In genomic region chr1:61724721-61725694, GRCh38 we compare ENCODE assay signal across 1 cellular context.
TF ChIP-seq lines count a peak whose summit lies in the region.

Gene TM2D1 (minus strand): TSS chr1:61725141. CDS start chr1:61725120, 21 bp downstream.

TF ChIP-seq in K562, 482 proteins besides CTCF, POLR2A, EP300 and RAD21 (continued from another document and continues in another):
- TF ChIP-seq TSHZ1 (CRISPR knock-in tag; IDR thresholded peaks at IDR 0.05) (no peak), HMBOX1 (IDR thresholded peaks at IDR 0.05) (no peak; the same call in 1 of the 2 replicates), ADNP (tag; IDR thresholded peaks at IDR 0.05) (no peak), USF1 (CRISPR knock-in tag; IDR thresholded peaks at IDR 0.05) (no peak), E2F5 (CRISPR knock-in tag; IDR thresholded peaks at IDR 0.05) (no peak), HDGF (IDR thresholded peaks at IDR 0.05) (no peak), POLR2G (IDR thresholded peaks at IDR 0.05; ENCODE audit: low read depth, low read length) (peak; percentile 99), HDAC8 (tag; IDR thresholded peaks at IDR 0.05) (peak; percentile 71; the same call in 1 of the 2 replicates), NONO (IDR thresholded peaks at IDR 0.05; ENCODE audit: low read depth in 2 of 2, low read length in 1 of 2) (peak in 1 of 2 experiments; percentile 57; a peak in 1 of 4 replicates), ZNF318 (IDR thresholded peaks at IDR 0.05; ENCODE audit: borderline replicate concordance in 1 of 2, low read depth in 1 of 2) (no peak; a peak in 1 of 4 replicates), ZZZ3 (IDR thresholded peaks at IDR 0.05) (no peak), CGGBP1 (CRISPR knock-in tag; IDR thresholded peaks at IDR 0.05) (no peak; the same call in 1 of the 2 replicates), PURB (CRISPR knock-in tag; IDR thresholded peaks at IDR 0.05; ENCODE audit: low read depth) (no peak), NR2C2 (CRISPR knock-in tag; IDR thresholded peaks at IDR 0.05) (no peak), NR2C2 (tag; IDR thresholded peaks at IDR 0.05) (peak; percentile 84), LCOR (CRISPR knock-in tag; IDR thresholded peaks at IDR 0.05) (peak; percentile 81), BRF1 (IDR thresholded peaks at IDR 0.05; ENCODE audit: borderline replicate concordance, extremely low read depth, insufficient read length) (no peak), SMARCA5 (IDR thresholded peaks at IDR 0.05) (no peak), MXD1 (CRISPR knock-in tag; IDR thresholded peaks at IDR 0.05; ENCODE audit: borderline replicate concordance, poor library complexity, severe bottlenecking) (no peak), MLX (CRISPR knock-in tag; conservative IDR thresholded peaks at IDR 0.05) (0 out of 4 replicates have a peak, but pooled peaks of 1 of the 2 experiments have one; percentile 60), EZH2 (IDR thresholded peaks at IDR 0.05; ENCODE audit: borderline replicate concordance, low read depth, low read length) (no peak), ZBTB17 (CRISPR knock-in tag; IDR thresholded peaks at IDR 0.05) (no peak; the same call in 1 of the 2 replicates), RFX1 (IDR thresholded peaks at IDR 0.05) (no peak), ZKSCAN8 (CRISPR knock-in tag; IDR thresholded peaks at IDR 0.05) (no peak), MYNN (IDR thresholded peaks at IDR 0.05) (no peak), MYNN (CRISPR knock-in tag; IDR thresholded peaks at IDR 0.05) (no peak), HNRNPK (IDR thresholded peaks at IDR 0.05; ENCODE audit: low read depth, low read length, poor library complexity, severe bottlenecking) (no peak), RBM17 (IDR thresholded peaks at IDR 0.05; ENCODE audit: borderline replicate concordance, low read depth, low read length) (no peak), THRA (IDR thresholded peaks at IDR 0.05) (no peak), KLF6 (CRISPR knock-in tag; IDR thresholded peaks at IDR 0.05; ENCODE audit: borderline replicate concordance) (peak; percentile 47; the same call in 1 of the 2 replicates), LARP7 (IDR thresholded peaks at IDR 0.05) (no peak), POLR2B (IDR thresholded peaks at IDR 0.05; ENCODE audit: low read depth, partially characterized antibody) (peak; percentile 95), TRIM28 (IDR thresholded peaks at IDR 0.05) (peak; percentile 33; the same call in 1 of the 2 replicates), ZBTB7A (IDR thresholded peaks at IDR 0.05; ENCODE audit: borderline replicate concordance, control insufficient read depth, low read depth, low read length) (peak; percentile 86), HES1 (IDR thresholded peaks at IDR 0.05; ENCODE audit: low read depth) (no peak), ARNT (IDR thresholded peaks at IDR 0.05) (no peak), PTRF (tag; IDR thresholded peaks at IDR 0.05) (no peak), TRIM25 (IDR thresholded peaks at IDR 0.05; ENCODE audit: borderline replicate concordance) (no peak), RBM22 (IDR thresholded peaks at IDR 0.05; ENCODE audit: low read depth, low read length, poor library complexity, severe bottlenecking) (no peak)
